In the genomic region with DNA sequence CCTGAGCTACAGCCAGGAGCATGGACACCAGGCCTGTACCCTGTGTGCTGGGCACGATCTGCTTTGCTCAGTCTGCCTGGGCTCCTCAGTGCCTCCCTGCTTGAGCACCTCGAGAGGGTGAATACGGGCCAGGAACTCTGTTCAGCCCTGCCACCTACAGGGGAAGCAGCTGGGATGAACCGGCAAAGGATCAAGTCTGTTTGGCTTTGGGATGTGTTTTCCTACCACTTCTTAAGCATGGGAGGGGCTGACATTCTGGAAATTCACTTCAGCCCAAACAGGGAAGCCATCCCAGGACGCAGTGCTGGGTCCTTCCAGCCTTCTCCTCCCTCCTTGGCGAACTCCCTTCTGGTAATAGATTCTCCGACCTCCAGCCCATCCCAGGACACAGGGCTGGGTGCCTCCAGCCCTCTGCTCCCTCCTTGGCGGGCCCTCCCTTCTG, we compare ENCODE assay signal across 8 cellular contexts. TPM values are rescaled to one million over a fixed set of nuclear protein-coding genes. Genes with fewer than 3 reads are reported as not detected.
A peak's percentile ranks its signal among the peaks of the same experiment; 100 is the strongest.
DNase-seq lines count a peak whose midpoint lies in the region; ATAC-seq, FAIRE-seq and TF ChIP-seq lines count a peak whose summit lies in the region.

No MANE protein-coding gene starts in this region.

- intact Hi-C loops in endothelial cell of umbilical vein (cut with micrococcal nuclease) = no loop called here

- BruUV-seq in endothelial cell of umbilical vein (replicated peaks; lab: Mats Ljungman, UMichigan) = no TSS peak

- no peak for TF ChIP-seq POLR2A in endothelial cell of umbilical vein (IDR thresholded peaks at IDR 0.05; ENCODE audit: low read depth, low read length)

- FAIRE-seq in endothelial cell of umbilical vein (lab: Jason Lieb, UNC) = no peak

- no peak overlapping the region for H3K27ac ChIP-seq in endothelial cell of umbilical vein (ENCODE audit: insufficient read depth, low read depth, low read length)

- no peaks in the 10 kb centered on the region for H3K9me3 ChIP-seq in endothelial cell of umbilical vein (replicated peaks; ENCODE audit: control insufficient read depth, insufficient read depth, low read length)

- no peaks in the 10 kb centered on the region for H3K79me2 ChIP-seq in endothelial cell of umbilical vein (ENCODE audit: control insufficient read depth, insufficient read depth, low read length)

- no peaks in the 10 kb centered on the region for H4K20me1 ChIP-seq in endothelial cell of umbilical vein (replicated peaks; ENCODE audit: control insufficient read depth, extremely low read depth, insufficient read depth, low read length)

- DNase-seq in EL (peak; percentile 43), NCI-H82 treated with DMSO at 0.1 percent for 48 hours (lab: John Stamatoyannopoulos, UW; ENCODE audit: unreplicated experiment) (peak; percentile 63), endothelial cell of umbilical vein (ENCODE audit: low read depth, low spot score) (peak; percentile 49), mucosa of gallbladder (ENCODE audit: low spot score) (peak; percentile 64), NK-92 (lab: John Stamatoyannopoulos, UW; ENCODE audit: unreplicated experiment) (no peak), SKM-1 (lab: John Stamatoyannopoulos, UW; ENCODE audit: unreplicated experiment) (no peak)

- H3K4me2 ChIP-seq in endothelial cell of umbilical vein (ENCODE audit: insufficient read depth, low read length) = no peak overlapping the region

- ATAC-seq in HG03280 (IDR thresholded peaks at IDR 0.05; ENCODE audit: unreplicated experiment) = no peak
- no peak for ATAC-seq in GM18909 (IDR thresholded peaks at IDR 0.05; ENCODE audit: poor library complexity, unreplicated experiment)

- CTCF ChIA-PET in endothelial cell of umbilical vein (lab: Charles Lee) = interaction anchor here (1.0 to 2.1 kb wide), 4 partner anchors 10 to 171 kb away, joined by 3 to 5 read pairs (median 4); no protein-coding TSS in a partner anchor

- TF ChIP-seq CTCF in endothelial cell of umbilical vein (IDR thresholded peaks at IDR 0.05; ENCODE audit: extremely low read depth in 1 of 2, insufficient read depth in 1 of 2, low read depth in 1 of 2, low read length in 2 of 2) = peak in 1 of 2 donors; percentile 22

- dilution Hi-C loops in endothelial cell of umbilical vein (cut with MboI; ENCODE audit: extremely low pct_ligation_motif_present, low sequenced_read_pairs) = no loop called here

- no peak overlapping the region for H3K4me3 ChIP-seq in endothelial cell of umbilical vein (replicated peaks in 1 of 3; ENCODE audit: insufficient read depth in 1 of 3, low read depth in 1 of 3, low read length in 3 of 3)

- H3K9me1 ChIP-seq in endothelial cell of umbilical vein (replicated peaks; ENCODE audit: control insufficient read depth, extremely low read depth, insufficient read depth, low read length) = no peaks in the 10 kb centered on the region

- no peaks in the 10 kb centered on the region for H3K36me3 ChIP-seq in endothelial cell of umbilical vein (ENCODE audit: control insufficient read depth in 2 of 2, extremely low read depth in 1 of 2, insufficient read depth in 2 of 2, low read length in 2 of 2)

- H3K9ac ChIP-seq in endothelial cell of umbilical vein (replicated peaks; ENCODE audit: extremely low read depth, insufficient read depth, low read length) = no peak overlapping the region

- H3K4me1 ChIP-seq in endothelial cell of umbilical vein (ENCODE audit: control insufficient read depth, extremely low read depth, insufficient read depth, low read length) = no peaks in the 10 kb centered on the region

- H3K27me3 ChIP-seq in endothelial cell of umbilical vein (ENCODE audit: control insufficient read depth in 2 of 2, insufficient read depth in 2 of 2, low read length in 2 of 2) = peaks cover 0 to 3% of the 10 kb centered on the region in 2 experiments

- H2AFZ ChIP-seq in endothelial cell of umbilical vein (ENCODE audit: low read depth, low read length) = no peak overlapping the region

- POLR2A ChIA-PET in endothelial cell of umbilical vein (lab: Charles Lee) = interaction anchor here (0.9 kb wide), 1 partner anchor 14 kb away, joined by 3 read pairs; no protein-coding TSS in a partner anchor

TF ChIP-seq in endothelial cell of umbilical vein, 7 proteins besides CTCF, POLR2A, EP300 and RAD21:
- TF ChIP-seq FOS (IDR thresholded peaks at IDR 0.05; ENCODE audit: borderline replicate concordance, insufficient read depth, low read length) = no peak
- no peak for TF ChIP-seq GATA2 (IDR thresholded peaks at IDR 0.05; ENCODE audit: insufficient read depth, insufficient read length, low read depth, low read length)
- no peak for TF ChIP-seq MYC (IDR thresholded peaks at IDR 0.05; ENCODE audit: low read depth, low read length)
- TF ChIP-seq, protein P1, sequence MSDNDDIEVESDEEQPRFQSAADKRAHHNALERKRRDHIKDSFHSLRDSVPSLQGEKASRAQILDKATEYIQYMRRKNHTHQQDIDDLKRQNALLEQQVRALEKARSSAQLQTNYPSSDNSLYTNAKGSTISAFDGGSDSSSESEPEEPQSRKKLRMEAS (IDR thresholded peaks at IDR 0.05; ENCODE audit: insufficient read depth, insufficient read length) = no peak
- no peak for TF ChIP-seq EZH2 (IDR thresholded peaks at IDR 0.05; ENCODE audit: borderline replicate concordance, low read depth, low read length, severe bottlenecking)
- TF ChIP-seq JUN (IDR thresholded peaks at IDR 0.05; ENCODE audit: borderline replicate concordance, insufficient read depth, insufficient read length, low read depth) = no peak
- no peak for TF ChIP-seq POLR2AphosphoS5 (IDR thresholded peaks at IDR 0.05; ENCODE audit: insufficient read depth, low read depth, low read length)
TF ChIP-seq in endothelial cell of umbilical vein: peak in this region for 0.

RNA-seq across cellular contexts. Expression of gene SELENON, which starts 55.8 kb away (rescaled TPM):
- total RNA-seq in endothelial cell of umbilical vein (166 and 182 TPM in 2 replicates), mucosa of gallbladder (69.7 TPM)
- 112 and 117 TPM in 2 replicates for polyA plus RNA-seq in endothelial cell of umbilical vein
- 156 and 177 TPM in 2 replicates for polyA plus RNA-seq in endothelial cell of umbilical vein (2011; cell fraction: cytosol; rRNA removed)
- 91.2 and 92.9 TPM in 2 replicates for polyA plus RNA-seq in endothelial cell of umbilical vein (2011; cell fraction: nucleus; rRNA removed)
- 136 and 186 TPM in 2 replicates for polyA plus RNA-seq in endothelial cell of umbilical vein (2012)
- polyA minus RNA-seq in endothelial cell of umbilical vein = 109 and 122 TPM in 2 replicates
- polyA minus RNA-seq in endothelial cell of umbilical vein (2011; cell fraction: cytosol; rRNA and poly(A)+ RNA removed) = 10.8 TPM
- polyA minus RNA-seq in endothelial cell of umbilical vein (2011; cell fraction: nucleus; rRNA and poly(A)+ RNA removed) = 29.4 and 29.5 TPM in 2 replicates

Comparison
In these comparisons a context has a peak if more than half of its experiments do, and no peak if none do; other contexts are left out.
1. DNase-seq: peak in EL (single experiment), NCI-H82 treated with DMSO at 0.1 percent for 48 hours (single experiment), endothelial cell of umbilical vein (single experiment) and mucosa of gallbladder (single experiment); none in NK-92 (single experiment) and SKM-1 (single experiment).